In the genomic region with DNA sequence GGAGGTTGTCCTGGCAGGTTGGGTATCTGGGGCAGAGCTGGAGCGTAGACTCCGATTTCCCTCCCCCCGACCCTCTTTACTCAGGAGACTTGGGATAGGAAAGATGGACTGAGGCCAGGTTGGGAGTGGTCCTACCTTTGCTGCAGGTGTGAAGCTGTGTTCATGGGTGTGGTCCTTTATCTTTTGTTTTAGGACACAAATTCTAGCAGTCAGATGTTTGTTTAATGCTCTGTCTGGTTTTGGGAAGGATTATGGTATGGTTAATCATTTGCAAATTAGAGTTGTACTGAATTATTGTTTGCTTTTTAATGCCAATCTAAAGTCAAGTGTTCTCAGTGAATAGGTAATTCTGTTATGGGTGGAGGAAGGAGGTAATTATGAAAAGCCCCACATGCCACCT, we compare ENCODE assay signal across 11 cellular contexts. TPM values are rescaled to one million over a fixed set of nuclear protein-coding genes. Genes with fewer than 3 reads are reported as not detected.
DNase-seq lines count a peak whose midpoint lies in the region; ATAC-seq and TF ChIP-seq lines count a peak whose summit lies in the region.
"Had no signal": no experiment of that assay in that cellular context is flagged by ENCODE, and none has a peak within 500 bp of the region (broad histone marks: within the 10 kb centered on the region; RNA-seq: fewer than 3 reads in every experiment).

No MANE protein-coding gene starts in this region.

- peaks cover 100% of the 10 kb centered on the region for H3K79me2 ChIP-seq in HCT116 (ENCODE audit: insufficient read depth, low read length)
- peaks cover 97% of the 10 kb centered on the region for H3K79me2 ChIP-seq in osteoblast (ENCODE audit: insufficient read depth, low read length)

- CTCF ChIA-PET in HCT116 (lab: Charles Lee): no interaction called here
- CTCF ChIA-PET in activated CD4-positive, alpha-beta memory T cell treated with anti-CD3 and anti-CD28 coated beads for 36 hours (lab: Charles Lee): no interaction called here

- TF ChIP-seq CTCF in CD14-positive monocyte (IDR thresholded peaks at IDR 0.05): no peak
- no peak for TF ChIP-seq CTCF in HCT116 (IDR thresholded peaks at IDR 0.05 in 2 of 3, conservative IDR thresholded peaks at IDR 0.05 in 1 of 3; ENCODE audit: borderline replicate concordance in 1 of 3, insufficient read depth in 1 of 3, low read depth in 2 of 3, low read length in 2 of 3)
- TF ChIP-seq CTCF in left lung (IDR thresholded peaks at IDR 0.05): no peak
- TF ChIP-seq CTCF in osteoblast (IDR thresholded peaks at IDR 0.05; ENCODE audit: extremely low read depth, low read depth, low read length): no peak

- peaks cover 17 to 21% of the 10 kb centered on the region in 2 donors for H3K36me3 Mint-ChIP-seq in CD14-positive monocyte
- H3K36me3 Mint-ChIP-seq in activated CD4-positive, alpha-beta memory T cell treated with anti-CD3 and anti-CD28 coated beads for 36 hours: peaks cover 19% of the 10 kb centered on the region

- H4K20me1 ChIP-seq in HCT116 (ENCODE audit: insufficient read depth) (peaks cover 29% of the 10 kb centered on the region; the same call in 1 of the 2 replicates), osteoblast (ENCODE audit: insufficient read depth, low read length) (peaks cover 21% of the 10 kb centered on the region)

- H3K4me1 Mint-ChIP-seq in CD14-positive monocyte: peaks cover 78% of the 10 kb centered on the region
- H3K4me1 Mint-ChIP-seq in activated CD4-positive, alpha-beta memory T cell treated with anti-CD3 and anti-CD28 coated beads for 36 hours (ENCODE audit: low read depth): peaks cover 77% of the 10 kb centered on the region

- H3K4me2 ChIP-seq in HCT116 (ENCODE audit: low read length) (0 out of 2 replicates have a peak overlapping the region, but pooled peaks have one; percentile 12), osteoblast (ENCODE audit: insufficient read depth, low read length) (no peak overlapping the region)

- ATAC-seq in HCT116 (no peak), left lung (peak; percentile 43), GM21529 (IDR thresholded peaks at IDR 0.05; ENCODE audit: unreplicated experiment) (no peak)
- no peak for ATAC-seq in activated CD4-positive, CD25-positive, alpha-beta regulatory T cell treated with anti-CD3 and anti-CD28 coated beads, Interleukin-2, amount 50 U/mL, for 24 hours

- RAD21 ChIA-PET in HCT116 (lab: Charles Lee; ENCODE audit: low non-redundant PET in 1 of 2, low total read pairs in 2 of 2, uncharacterized antibody in 2 of 2, unreplicated experiment in 2 of 2): no interaction called here

- H3K4me3 ChIP-seq in HCT116 (replicated peaks in 1 of 2; ENCODE audit: low read depth in 1 of 2, low read length in 2 of 2) (no peak overlapping the region), left lung (no peak overlapping the region), osteoblast (ENCODE audit: insufficient read depth, low read length) (no peak overlapping the region)
- H3K4me3 ChIP-seq: spleen had no signal

- H3K9me3 ChIP-seq in HCT116 (ENCODE audit: control insufficient read depth in 1 of 2, insufficient read depth in 1 of 2, low read depth in 1 of 2, low read length in 2 of 2) (no peaks in the 10 kb centered on the region), left lung (no peaks in the 10 kb centered on the region), osteoblast (ENCODE audit: low read depth, low read length) (no peaks in the 10 kb centered on the region)
- H3K9me3 ChIP-seq: spleen had no signal

- H3K36me3 ChIP-seq in HCT116 (ENCODE audit: control insufficient read depth in 1 of 2, insufficient read depth in 2 of 2, low read length in 2 of 2) (peaks cover 0 to 8% of the 10 kb centered on the region in 2 experiments; a peak in 1 of 4 replicates), left lung (peaks cover 0 to 3% of the 10 kb centered on the region in 2 donors), osteoblast (ENCODE audit: insufficient read depth, low read length) (peaks cover 4% of the 10 kb centered on the region)

- TF ChIP-seq RAD21 in HCT116 (IDR thresholded peaks at IDR 0.05; ENCODE audit: low read depth): no peak

- no peak overlapping the region for H3K4me3 Mint-ChIP-seq in CD14-positive monocyte
- H3K4me3 Mint-ChIP-seq in activated CD4-positive, alpha-beta memory T cell treated with anti-CD3 and anti-CD28 coated beads for 36 hours: no peak overlapping the region

- H3K27me3 ChIP-seq in HCT116 (ENCODE audit: insufficient read depth, low read length) (no peaks in the 10 kb centered on the region), left lung (no peaks in the 10 kb centered on the region), osteoblast (ENCODE audit: insufficient read depth, low read length) (no peaks in the 10 kb centered on the region)
- H3K27me3 ChIP-seq: spleen had no signal

- peaks cover 0 to 1% (median 0%) of the 10 kb centered on the region in 3 donors for H3K27me3 Mint-ChIP-seq in CD14-positive monocyte (ENCODE audit: low read depth in 3 of 3)
- no peaks in the 10 kb centered on the region for H3K27me3 Mint-ChIP-seq in activated CD4-positive, alpha-beta memory T cell treated with anti-CD3 and anti-CD28 coated beads for 36 hours

- peak overlapping the region in 6 of 7 donors; percentile 19 to 82 (median 60) for H3K27ac Mint-ChIP-seq in CD14-positive monocyte
- H3K27ac Mint-ChIP-seq in activated CD4-positive, alpha-beta memory T cell treated with anti-CD3 and anti-CD28 coated beads for 36 hours: peak overlapping the region; percentile 66

- H3K4me1 ChIP-seq in HCT116 (ENCODE audit: control insufficient read depth in 1 of 2, insufficient read depth in 2 of 2, low read length in 2 of 2) (peaks cover 12 to 20% of the 10 kb centered on the region in 2 experiments), left lung (peaks cover 30 to 87% of the 10 kb centered on the region in 2 donors), osteoblast (ENCODE audit: insufficient read depth, low read length) (peaks cover 23% of the 10 kb centered on the region)

- H3K9me3 Mint-ChIP-seq in CD14-positive monocyte: no peaks in the 10 kb centered on the region
- no peaks in the 10 kb centered on the region for H3K9me3 Mint-ChIP-seq in activated CD4-positive, alpha-beta memory T cell treated with anti-CD3 and anti-CD28 coated beads for 36 hours

- intact Hi-C loops in CD14-positive monocyte (cut with micrococcal nuclease): no loop called here
- intact Hi-C loops in HCT116 (cut with micrococcal nuclease): no loop called here
- intact Hi-C loops in activated CD4-positive, alpha-beta memory T cell treated with anti-CD3 and anti-CD28 coated beads for 36 hours (cut with micrococcal nuclease): no loop called here
- intact Hi-C loops in left lung (cut with DNase I): no loop called here

- no TSS peak for BruUV-seq in HCT116 (replicated peaks; lab: Mats Ljungman, UMichigan)

- H3K9me2 ChIP-seq in HCT116 (ENCODE audit: insufficient read depth): no peaks in the 10 kb centered on the region

- DNase-seq in CD14-positive monocyte (ENCODE audit: low spot score) (no peak), HCT116 (ENCODE audit: low read depth, low spot score) (no peak), left lung (no peak), osteoblast (ENCODE audit: insufficient read length, low spot score, missing footprints) (no peak), substantia nigra (lab: John Stamatoyannopoulos, UW) (no peak)
- DNase-seq in activated CD4-positive, alpha-beta memory T cell treated with anti-CD3 and anti-CD28 coated beads for 36 hours: no peak
- DNase-seq: mesendoderm, NCI-H524, spleen had no signal

- H2AFZ ChIP-seq in HCT116 (ENCODE audit: low read depth, low read length, poor library complexity, severe bottlenecking) (no peak overlapping the region), osteoblast (ENCODE audit: low read length) (no peak overlapping the region)

- no peak for TF ChIP-seq POLR2A in HCT116 (IDR thresholded peaks at IDR 0.05; ENCODE audit: borderline replicate concordance, extremely low read depth, insufficient read depth, insufficient read length)

- POLR2A ChIA-PET in HCT116 (lab: Charles Lee): no interaction called here
- POLR2A ChIA-PET in activated CD4-positive, alpha-beta memory T cell treated with anti-CD3 and anti-CD28 coated beads for 36 hours (lab: Charles Lee): no interaction called here

- no peak overlapping the region for H3K9ac ChIP-seq in HCT116 (ENCODE audit: low read length)

- H3K27ac ChIP-seq in HCT116 (ENCODE audit: low read depth, low read length) (no peak overlapping the region), left lung (peak overlapping the region; percentile 73 to 83), osteoblast (ENCODE audit: low read depth, low read length) (no peak overlapping the region), substantia nigra (ENCODE audit: low read depth, low read length, poor library complexity, severe bottlenecking) (no peak overlapping the region)

TF ChIP-seq in HCT116, 20 proteins besides CTCF, POLR2A, EP300 and RAD21:
- TF ChIP-seq SP1 (IDR thresholded peaks at IDR 0.05; ENCODE audit: low read depth) (no peak), EZH2 (IDR thresholded peaks at IDR 0.05) (no peak), POLR2AphosphoS5 (IDR thresholded peaks at IDR 0.05; ENCODE audit: low read depth, low read length) (no peak), EGR1 (IDR thresholded peaks at IDR 0.05; ENCODE audit: low read depth) (no peak), FOSL1 (IDR thresholded peaks at IDR 0.05; ENCODE audit: low read depth) (no peak), SRF (IDR thresholded peaks at IDR 0.05; ENCODE audit: low read depth) (no peak), CEBPB (IDR thresholded peaks at IDR 0.05; ENCODE audit: low read depth) (no peak)
- TF ChIP-seq, protein P1, sequence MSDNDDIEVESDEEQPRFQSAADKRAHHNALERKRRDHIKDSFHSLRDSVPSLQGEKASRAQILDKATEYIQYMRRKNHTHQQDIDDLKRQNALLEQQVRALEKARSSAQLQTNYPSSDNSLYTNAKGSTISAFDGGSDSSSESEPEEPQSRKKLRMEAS (IDR thresholded peaks at IDR 0.05): no peak

RNA-seq across cellular contexts. Expression of a gene that starts 14.1 kb away (rescaled TPM):
- 10 to 100 TPM; 41.6 to 47.7 TPM for polyA plus RNA-seq in CD14-positive monocyte
- 31.2 TPM for total RNA-seq in HCT116 (2021; ENCODE audit: unreplicated experiment)
- 17.2 and 23.2 TPM in 2 replicates for polyA plus RNA-seq in HCT116 (2012)
- total RNA-seq in activated CD4-positive, alpha-beta memory T cell treated with anti-CD3 and anti-CD28 coated beads for 36 hours: 10 to 100 TPM; 35.4 to 36.4 TPM
- total RNA-seq in left lung: 10 to 100 TPM; 41.2 to 52.9 TPM
- 43.4 and 48.0 TPM in 2 replicates for total RNA-seq in osteoblast

RNA-seq across cellular contexts. Expression of a gene that starts 16.0 kb away (rescaled TPM):
- 10 to 100 TPM; 10.4 to 12.7 TPM for polyA plus RNA-seq in CD14-positive monocyte
- total RNA-seq in HCT116 (2021; ENCODE audit: unreplicated experiment) (122 TPM), left lung (100 to 1,000 TPM; 143 to 160 TPM), osteoblast (129 and 136 TPM in 2 replicates)
- 87.8 and 93.8 TPM in 2 replicates for polyA plus RNA-seq in HCT116 (2012)
- 100 to 1,000 TPM; 124 to 126 TPM for total RNA-seq in activated CD4-positive, alpha-beta memory T cell treated with anti-CD3 and anti-CD28 coated beads for 36 hours

Comparison
In these comparisons a context has a peak if more than half of its experiments do, and no peak if none do; other contexts are left out.
1. H3K27ac ChIP-seq: peak in left lung (2 of 2); none in HCT116 (single experiment), osteoblast (single experiment) and substantia nigra (single experiment).